In genomic region chr18:902179-902718, GRCh38 we compare ENCODE assay signal across 11 cellular contexts. TPM values are rescaled to one million over a fixed set of nuclear protein-coding genes. Genes with fewer than 3 reads are reported as not detected.
DNase-seq lines count a peak whose midpoint lies in the region; ATAC-seq and TF ChIP-seq lines count a peak whose summit lies in the region.
"Had no signal": no experiment of that assay in that cellular context is flagged by ENCODE, and none has a peak within 500 bp of the region (broad histone marks: within the 10 kb centered on the region; RNA-seq: fewer than 3 reads in every experiment).

No MANE protein-coding gene starts in this region.

- H3K36me3 ChIP-seq in kidney epithelial cell (ENCODE audit: control insufficient read depth, insufficient read depth, low read length) = no peaks in the 10 kb centered on the region
- no peaks in the 10 kb centered on the region for H3K36me3 ChIP-seq in vagina

- TF ChIP-seq POLR2A in vagina (IDR thresholded peaks at IDR 0.05) = no peak

- ATAC-seq in HG03135 (IDR thresholded peaks at IDR 0.05; ENCODE audit: unreplicated experiment) (no peak), HG03045 (IDR thresholded peaks at IDR 0.05; ENCODE audit: unreplicated experiment) (no peak), GM21381 (IDR thresholded peaks at IDR 0.05; ENCODE audit: unreplicated experiment) (no peak)
- ATAC-seq: activated CD4-positive, alpha-beta T cell treated with anti-CD3 and anti-CD28 coated beads for 36 hours had no signal

- no peaks in the 10 kb centered on the region for H3K9me3 ChIP-seq in vagina

- H3K27me3 ChIP-seq in kidney epithelial cell (ENCODE audit: control insufficient read depth, insufficient read depth, low read length) = peaks cover 46% of the 10 kb centered on the region
- peaks cover 22% of the 10 kb centered on the region for H3K27me3 ChIP-seq in vagina

- intact Hi-C loops in vagina (cut with DNase I) = no loop called here

- no peak overlapping the region for H3K27ac ChIP-seq in vagina

- no peak overlapping the region for H3K4me3 ChIP-seq in LNCaP clone FGC (ENCODE audit: low read depth, low read length)
- no peak overlapping the region for H3K4me3 ChIP-seq in kidney epithelial cell (ENCODE audit: low read depth, low read length)
- no peak overlapping the region for H3K4me3 ChIP-seq in vagina

- peak; percentile 30 for TF ChIP-seq CTCF in LNCaP clone FGC (IDR thresholded peaks at IDR 0.05; ENCODE audit: control insufficient read depth, extremely low read depth, insufficient read depth)
- peak; percentile 45 for TF ChIP-seq CTCF in kidney epithelial cell (IDR thresholded peaks at IDR 0.05; ENCODE audit: insufficient read depth, low read length, poor library complexity, severe bottlenecking)
- TF ChIP-seq CTCF in vagina (IDR thresholded peaks at IDR 0.05) = no peak

- DNase-seq in D341Med (ENCODE audit: low spot score) = peak; percentile 56
- no peak for DNase-seq in LNCaP clone FGC (ENCODE audit: low read depth)
- DNase-seq in SK-N-DZ (ENCODE audit: low spot score) = peak; percentile 32
- DNase-seq in kidney epithelial cell (ENCODE audit: low read depth) = no peak
- DNase-seq in vagina (ENCODE audit: extremely low spot score in 2 of 2) = no peak
- DNase-seq: activated CD4-positive, alpha-beta T cell treated with anti-CD3 and anti-CD28 coated beads for 36 hours; foreskin melanocyte; naive B cell had no signal

- H3K4me1 ChIP-seq in vagina = peaks cover 26% of the 10 kb centered on the region

RNA-seq across cellular contexts. Expression of gene ADCYAP1, which starts 2.4 kb away (rescaled TPM):
- polyA plus RNA-seq in SK-N-DZ (2014; cell fraction: cytosol; rRNA removed) = 46.9 and 71.1 TPM in 2 replicates
- polyA plus RNA-seq in SK-N-DZ (2014; cell fraction: nucleus; rRNA removed) = 58.0 and 62.8 TPM in 2 replicates
- not detected in 2 replicates for total RNA-seq in kidney epithelial cell
- total RNA-seq in vagina = 2.2 TPM
- total RNA-seq: activated CD4-positive, alpha-beta T cell treated with anti-CD3 and anti-CD28 coated beads for 36 hours had no signal

Comparison
In these comparisons a context has a peak if more than half of its experiments do, and no peak if none do; other contexts are left out.
1. DNase-seq: peak in D341Med (single experiment) and SK-N-DZ (single experiment); none in LNCaP clone FGC (single experiment), kidney epithelial cell (single experiment) and vagina (0 of 2).
2. CTCF ChIP-seq: peak in LNCaP clone FGC (single experiment) and kidney epithelial cell (single experiment); none in vagina (0 of 3).